ENCODE assay signal across 9 cellular contexts in genomic region chr1:223143760-223144248, GRCh38. TPM values are rescaled to one million over a fixed set of nuclear protein-coding genes. Genes with fewer than 3 reads are reported as not detected.
A peak's percentile ranks its signal among the peaks of the same experiment; 100 is the strongest.
DNase-seq lines count a peak whose midpoint lies in the region; ATAC-seq and TF ChIP-seq lines count a peak whose summit lies in the region.
"Had no signal": no experiment of that assay in that cellular context is flagged by ENCODE, and none has a peak within 500 bp of the region (broad histone marks: within the 10 kb centered on the region; RNA-seq: fewer than 3 reads in every experiment).

No MANE protein-coding gene starts in this region.

- H3K27me3 ChIP-seq in endocrine pancreas (ENCODE audit: control insufficient read depth, insufficient read depth, low read length), result no peaks in the 10 kb centered on the region
- H3K27me3 ChIP-seq in psoas muscle (ENCODE audit: insufficient read depth in 3 of 3, low read length in 2 of 3), result no peaks in the 10 kb centered on the region

- H3K9ac ChIP-seq in endocrine pancreas (ENCODE audit: control insufficient read depth, insufficient read depth, low read length), result no peak overlapping the region

- no peaks in the 10 kb centered on the region for H3K36me3 ChIP-seq in endocrine pancreas (ENCODE audit: control insufficient read depth, insufficient read depth, low read length)
- no peaks in the 10 kb centered on the region for H3K36me3 ChIP-seq in psoas muscle (ENCODE audit: insufficient read depth in 1 of 2, low read depth in 1 of 2)

- DNase-seq in UCSD-AML1 (lab: John Stamatoyannopoulos, UW; ENCODE audit: unreplicated experiment) (peak; percentile 57), psoas muscle (peak in 1 of 2 donors; percentile 58), putamen (ENCODE audit: low spot score) (no peak), NCI-H1048 (lab: John Stamatoyannopoulos, UW) (no peak)

- H3K4me1 ChIP-seq in endocrine pancreas (ENCODE audit: control insufficient read depth, insufficient read depth, low read length), result no peaks in the 10 kb centered on the region
- peaks cover 20% of the 10 kb centered on the region for H3K4me1 ChIP-seq in psoas muscle

- H3K4me3 ChIP-seq in endocrine pancreas (ENCODE audit: control insufficient read depth, insufficient read depth, low read length) (peak overlapping the region; percentile 52), psoas muscle (peak overlapping the region; percentile 75)

- TF ChIP-seq CTCF in psoas muscle (IDR thresholded peaks at IDR 0.05), result no peak

- H3K9me3 ChIP-seq in endocrine pancreas (ENCODE audit: control insufficient read depth, low read length), result no peaks in the 10 kb centered on the region
- H3K9me3 ChIP-seq in psoas muscle, result peaks cover 8% of the 10 kb centered on the region

- WGBS in psoas muscle, 3 donors, result 41 to 61% (median 42%) methylated on average over 9 of the region's 9 CpGs

- peak overlapping the region; percentile 73 for H3K27ac ChIP-seq in psoas muscle
- H3K27ac ChIP-seq: epithelial cell of prostate had no signal

- ATAC-seq in GM19043 (IDR thresholded peaks at IDR 0.05; ENCODE audit: low read depth, unreplicated experiment), result peak; percentile 36
- ATAC-seq in HG03571 (IDR thresholded peaks at IDR 0.05; ENCODE audit: unreplicated experiment), result peak; percentile 36
- ATAC-seq in psoas muscle, result peak; percentile 11 to 61 (median 58)
- ATAC-seq in GM18502 (IDR thresholded peaks at IDR 0.05; ENCODE audit: poor library complexity, unreplicated experiment), result no peak

- intact Hi-C loops in psoas muscle (cut with DNase I), result loop anchor here (10.0 kb wide), 2 partner anchors 201 to 221 kb away; partner anchors contain the start of gene SUSD4 (in 1 of the 2)

RNA-seq across cellular contexts. Expression of gene TLR5, which starts 0.8 kb away (rescaled TPM):
- total RNA-seq in psoas muscle, result 1 to 10 TPM in 3 of 4 donors, under 1 TPM in 1; 0.80 to 3.1 (median 1.9) TPM
- under 1 TPM; 0.20 to 0.75 (median 0.46) TPM for polyA plus RNA-seq in psoas muscle
